Comparison of ENCODE assay signal across 19 cellular contexts in genomic region chr11:28038775-28039174, GRCh38.
"Had no signal": no experiment of that assay in that cellular context is flagged by ENCODE, and none has a peak within 500 bp of the region (broad histone marks: within the 10 kb centered on the region; RNA-seq: fewer than 3 reads in every experiment).

No MANE protein-coding gene starts in this region.

- H3K27ac ChIP-seq: parathyroid adenoma, prostate gland, right lobe of liver, spleen had no signal

- H3K36me3 ChIP-seq: prostate gland, right lobe of liver had no signal

- H3K4me3 Mint-ChIP-seq: central memory CD8-positive, alpha-beta T cell; nephron; stimulated activated naive B cell treated with anti-CD40 and anti-IgM and Interleukin-4, amounts not matched to agents 10 μg/mL and 1 μg/mL and 100 μg/mL, for 72 hours; type B pancreatic cell had no signal

- H3K27ac Mint-ChIP-seq: nephron; stimulated activated naive B cell treated with anti-CD40 and anti-IgM and Interleukin-4, amounts not matched to agents 10 μg/mL and 1 μg/mL and 100 μg/mL, for 72 hours; type B pancreatic cell had no signal

- ATAC-seq: left colon; mucosa of descending colon; right lobe of liver; stimulated activated naive B cell treated with anti-CD40 and anti-IgM and Interleukin-4, amounts not matched to agents 10 μg/mL and 1 μg/mL and 100 μg/mL, for 72 hours had no signal

- H3K9me3 ChIP-seq: mucosa of descending colon, prostate gland, right lobe of liver, spleen had no signal

- H3K4me3 ChIP-seq: mucosa of descending colon, prostate gland, right lobe of liver, spleen had no signal

- DNase-seq: effector memory CD4-positive, alpha-beta T cell; foreskin melanocyte; hippocampal formation; left colon; mammary epithelial cell; mucosa of descending colon; occipital lobe; retina; right lobe of liver; spleen; stimulated activated CD4-positive, alpha-beta T cell treated with anti-CD3 and anti-CD28 coated beads, Interleukin-15, amount 100 ng/mL, for 24 hours; stimulated activated CD4-positive, alpha-beta T cell treated with anti-CD3 and anti-CD28 coated beads, Interleukin-2, amount 100 ng/mL, for 24 hours; stimulated activated CD4-positive, alpha-beta T cell treated with anti-CD3 and anti-CD28 coated beads, Interleukin-4, amount 100 ng/mL, for 4 hours; stimulated activated naive B cell treated with anti-CD40 and anti-IgM and Interleukin-4, amounts not matched to agents 10 μg/mL and 1 μg/mL and 100 μg/mL, for 72 hours had no signal

- H3K4me1 ChIP-seq: parathyroid adenoma, prostate gland, right lobe of liver, spleen had no signal

- H3K27me3 Mint-ChIP-seq: central memory CD8-positive, alpha-beta T cell; stimulated activated naive B cell treated with anti-CD40 and anti-IgM and Interleukin-4, amounts not matched to agents 10 μg/mL and 1 μg/mL and 100 μg/mL, for 72 hours had no signal

- H3K4me1 Mint-ChIP-seq: central memory CD8-positive, alpha-beta T cell; nephron; stimulated activated naive B cell treated with anti-CD40 and anti-IgM and Interleukin-4, amounts not matched to agents 10 μg/mL and 1 μg/mL and 100 μg/mL, for 72 hours had no signal

- H3K9ac ChIP-seq: parathyroid adenoma had no signal

- H3K9me3 Mint-ChIP-seq: central memory CD8-positive, alpha-beta T cell; nephron; stimulated activated naive B cell treated with anti-CD40 and anti-IgM and Interleukin-4, amounts not matched to agents 10 μg/mL and 1 μg/mL and 100 μg/mL, for 72 hours; type B pancreatic cell had no signal

- H3K27me3 ChIP-seq: right lobe of liver, spleen had no signal
